12 cellular contexts compared by ENCODE assay signal in the genomic region with DNA sequence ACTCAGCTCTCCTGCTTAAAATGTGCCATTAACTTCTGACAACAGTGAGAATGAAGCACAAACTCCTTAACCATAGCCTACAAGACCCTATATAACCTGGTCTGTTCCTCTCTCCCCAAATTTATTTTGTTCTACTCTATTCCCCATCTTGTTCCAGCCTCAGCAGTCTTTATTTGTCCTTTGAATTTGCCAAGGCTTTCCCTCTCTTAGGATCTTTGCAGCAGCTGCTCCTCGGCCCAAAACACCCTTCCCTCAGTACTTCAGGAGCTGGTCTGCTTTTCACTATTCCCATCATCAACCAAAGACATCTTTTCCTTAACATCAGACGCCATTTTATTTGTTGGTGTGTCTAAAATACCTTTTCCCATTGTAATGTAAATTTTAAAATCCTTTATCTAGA. TPM values are rescaled to one million over a fixed set of nuclear protein-coding genes. Genes with fewer than 3 reads are reported as not detected.
DNase-seq lines count a peak whose midpoint lies in the region; ATAC-seq and TF ChIP-seq lines count a peak whose summit lies in the region.
"Had no signal": no experiment of that assay in that cellular context is flagged by ENCODE, and none has a peak within 500 bp of the region (broad histone marks: within the 10 kb centered on the region; RNA-seq: fewer than 3 reads in every experiment).

No MANE protein-coding gene starts in this region.

- ATAC-seq in body of pancreas (no peak), psoas muscle (no peak)

- H3K27ac ChIP-seq in body of pancreas (peak overlapping the region in 3 of 4 donors; percentile 73 to 81 (median 76)), psoas muscle (peak overlapping the region; percentile 63), vagina (peak overlapping the region; percentile 61)

- peaks cover 2% of the 10 kb centered on the region for H3K9me3 Mint-ChIP-seq in glutamatergic neuron (ENCODE audit: unreplicated experiment)

- H3K27ac Mint-ChIP-seq in glutamatergic neuron (ENCODE audit: unreplicated experiment): no peak overlapping the region

- TF ChIP-seq POLR2A in body of pancreas (IDR thresholded peaks at IDR 0.05) (no peak), vagina (IDR thresholded peaks at IDR 0.05) (no peak)

- no peak overlapping the region for H3K4me3 ChIP-seq in body of pancreas
- H3K4me3 ChIP-seq in psoas muscle: peak overlapping the region; percentile 49
- H3K4me3 ChIP-seq in vagina: peak overlapping the region in 1 of 2 donors; percentile 32

- WGBS in body of pancreas, 2 donors: 63 to 72% methylated on average over 2 of the region's 2 CpGs
- 58 to 82% (median 73%) methylated on average over 2 of the region's 2 CpGs for WGBS in psoas muscle, 3 donors

- H3K4me1 ChIP-seq in body of pancreas: peaks cover 9% of the 10 kb centered on the region
- H3K4me1 ChIP-seq in psoas muscle: peaks cover 9% of the 10 kb centered on the region
- peaks cover 92% of the 10 kb centered on the region for H3K4me1 ChIP-seq in vagina

- H3K27me3 ChIP-seq in body of pancreas: no peaks in the 10 kb centered on the region
- no peaks in the 10 kb centered on the region for H3K27me3 ChIP-seq in psoas muscle (ENCODE audit: insufficient read depth in 3 of 3, low read length in 2 of 3)
- no peaks in the 10 kb centered on the region for H3K27me3 ChIP-seq in vagina

- no peaks in the 10 kb centered on the region for H3K36me3 Mint-ChIP-seq in glutamatergic neuron (ENCODE audit: unreplicated experiment)

- H3K27me3 Mint-ChIP-seq in glutamatergic neuron (ENCODE audit: unreplicated experiment): no peaks in the 10 kb centered on the region

- H3K9me3 ChIP-seq in body of pancreas: no peaks in the 10 kb centered on the region
- no peaks in the 10 kb centered on the region for H3K9me3 ChIP-seq in psoas muscle
- H3K9me3 ChIP-seq in vagina: no peaks in the 10 kb centered on the region

- H3K36me3 ChIP-seq in body of pancreas (replicated peaks in 1 of 2; ENCODE audit: insufficient read depth in 1 of 2, low read depth in 2 of 2): no peaks in the 10 kb centered on the region
- H3K36me3 ChIP-seq in psoas muscle (ENCODE audit: insufficient read depth in 1 of 2, low read depth in 1 of 2): no peaks in the 10 kb centered on the region
- no peaks in the 10 kb centered on the region for H3K36me3 ChIP-seq in vagina

- DNase-seq in body of pancreas (no peak), glutamatergic neuron (no peak), psoas muscle (no peak), vagina (ENCODE audit: extremely low spot score in 2 of 2) (no peak), ecto neural progenitor cell (ENCODE audit: low spot score) (no peak), DMS79 treated with DMSO at 0.1 percent for 48 hours (lab: John Stamatoyannopoulos, UW) (no peak), NCI-H1105 (lab: John Stamatoyannopoulos, UW) (no peak)
- DNase-seq: activated naive CD4-positive, alpha-beta T cell; central memory CD4-positive, alpha-beta T cell; NCI-H1436; NCI-H446 treated with DMSO at 0.1 percent for 48 hours; stimulated activated CD4-positive, alpha-beta T cell treated with anti-CD3 and anti-CD28 coated beads, Interleukin-15, amount 100 ng/mL, for 24 hours had no signal

- TF ChIP-seq CTCF in body of pancreas (IDR thresholded peaks at IDR 0.05) (no peak), glutamatergic neuron (IDR thresholded peaks at IDR 0.05; ENCODE audit: partially characterized antibody, unreplicated experiment) (no peak), psoas muscle (IDR thresholded peaks at IDR 0.05) (no peak), vagina (IDR thresholded peaks at IDR 0.05) (no peak)

- H3K4me3 Mint-ChIP-seq in glutamatergic neuron (ENCODE audit: unreplicated experiment): peak overlapping the region; percentile 58

- intact Hi-C loops in body of pancreas (cut with DNase I): no loop called here
- intact Hi-C loops in psoas muscle (cut with DNase I): no loop called here
- intact Hi-C loops in vagina (cut with DNase I): no loop called here

- peaks cover 46% of the 10 kb centered on the region for H3K4me1 Mint-ChIP-seq in glutamatergic neuron (ENCODE audit: low read depth, unreplicated experiment)

RNA-seq across cellular contexts. Expression of a gene that starts 10.2 kb away (rescaled TPM):
- 10 to 100 TPM; 23.4 to 41.5 TPM for total RNA-seq in body of pancreas
- total RNA-seq in glutamatergic neuron (ENCODE audit: unreplicated experiment): 18.9 TPM
- total RNA-seq in psoas muscle: 1 to 10 TPM; 2.2 to 4.9 (median 3.1) TPM
- polyA plus RNA-seq in psoas muscle: under 1 TPM; 0.34 to 0.95 (median 0.92) TPM
- total RNA-seq in vagina: 39.3 TPM
